Comparison of ENCODE assay signal across 8 cellular contexts in genomic region chr5:146203011-146203871, GRCh38. TPM values are rescaled to one million over a fixed set of nuclear protein-coding genes. Genes with fewer than 3 reads are reported as not detected.
DNase-seq lines count a peak whose midpoint lies in the region; ATAC-seq and TF ChIP-seq lines count a peak whose summit lies in the region.

RBM27 (plus strand) TSS chr5:146203605; CDS start chr5:146203766, 161 bp downstream.

- TF ChIP-seq POLR2A in lower leg skin (IDR thresholded peaks at IDR 0.05), result peak in 1 of 2 donors; percentile 26

- intact Hi-C loops in lower leg skin (cut with DNase I; ENCODE audit: low total_unique reads), result no loop called here

- peaks cover 0 to 1% (median 0%) of the 10 kb centered on the region in 7 donors for H3K9me3 Mint-ChIP-seq in CD4-positive, CD25-positive, alpha-beta regulatory T cell

- WGBS in ectodermal cell, 2 experiments, result 1% methylated on average over 48 of the region's 48 CpGs
- 0 to 1% methylated on average over 47 to 48 of the region's 48 CpGs for WGBS in lower leg skin, 2 donors

- peak; percentile 100 for ATAC-seq in CD4-positive, CD25-positive, alpha-beta regulatory T cell (ENCODE audit: low read depth in 2 of 2)
- ATAC-seq in GM19438 (IDR thresholded peaks at IDR 0.05; ENCODE audit: low read depth, unreplicated experiment) (peak; percentile 100), HG03571 (IDR thresholded peaks at IDR 0.05; ENCODE audit: unreplicated experiment) (peak; percentile 100)

- H3K4me3 ChIP-seq in CD4-positive, CD25-positive, alpha-beta regulatory T cell (ENCODE audit: low read depth, low read length), result peak within 1 kb of the TSS; percentile 96
- H3K4me3 ChIP-seq in ectodermal cell (ENCODE audit: insufficient read depth, low read depth, low read length) (peak within 1 kb of the TSS; percentile 58), lower leg skin (ENCODE audit: low read depth, poor library complexity, severe bottlenecking) (peak within 1 kb of the TSS; percentile 68)

- no peak within 1 kb of the TSS for H3K4me3 Mint-ChIP-seq in CD4-positive, CD25-positive, alpha-beta regulatory T cell

- H3K4me1 Mint-ChIP-seq in CD4-positive, CD25-positive, alpha-beta regulatory T cell, result peaks cover 0 to 27% (median 9%) of the 10 kb centered on the region in 4 donors

- H3K27ac Mint-ChIP-seq in CD4-positive, CD25-positive, alpha-beta regulatory T cell, result no peak within 1 kb of the TSS

- no peaks in the 10 kb centered on the region for H3K36me3 ChIP-seq in CD4-positive, CD25-positive, alpha-beta regulatory T cell (ENCODE audit: control insufficient read depth, insufficient read depth, low read length)
- H3K36me3 ChIP-seq in ectodermal cell (ENCODE audit: control insufficient read depth, insufficient read depth, low read length), result no peaks in the 10 kb centered on the region

- H3K27ac ChIP-seq in CD4-positive, CD25-positive, alpha-beta regulatory T cell (ENCODE audit: insufficient read depth, low read length, poor library complexity, severe bottlenecking), result peak within 1 kb of the TSS; percentile 85
- peak within 1 kb of the TSS; percentile 17 for H3K27ac ChIP-seq in ectodermal cell (ENCODE audit: insufficient read depth, low read depth, low read length, poor library complexity, severe bottlenecking)

- peak in 1 of 3 donors; percentile 9 for TF ChIP-seq CTCF in lower leg skin (IDR thresholded peaks at IDR 0.05)

- H3K27me3 ChIP-seq in CD4-positive, CD25-positive, alpha-beta regulatory T cell (ENCODE audit: control insufficient read depth, insufficient read depth, low read length), result no peaks in the 10 kb centered on the region
- H3K27me3 ChIP-seq in ectodermal cell (ENCODE audit: control insufficient read depth, insufficient read depth, low read length, poor library complexity, severe bottlenecking), result no peaks in the 10 kb centered on the region

- peak; percentile 95 to 99 (median 98) for DNase-seq in CD4-positive, CD25-positive, alpha-beta regulatory T cell
- peak; percentile 98 for DNase-seq in NCI-H82 (lab: John Stamatoyannopoulos, UW)
- peak; percentile 98 for DNase-seq in activated CD4-positive, alpha-beta T cell treated with anti-CD3 and anti-CD28 coated beads, Interleukin-2, amount 50 U/mL, for 48 hours
- peak; percentile 98 to 99 for DNase-seq in lower leg skin (ENCODE audit: low spot score in 2 of 2)
- DNase-seq in stimulated activated CD4-positive, alpha-beta T cell treated with anti-CD3 and anti-CD28 coated beads, Interleukin-4, amount 100 ng/mL, for 48 hours (ENCODE audit: low read depth in 2 of 2), result peak; percentile 94 to 95

- no peaks in the 10 kb centered on the region for H3K36me3 Mint-ChIP-seq in CD4-positive, CD25-positive, alpha-beta regulatory T cell

- H3K4me1 ChIP-seq in CD4-positive, CD25-positive, alpha-beta regulatory T cell (ENCODE audit: control insufficient read depth, insufficient read depth, low read length, poor library complexity, severe bottlenecking), result peaks cover 34% of the 10 kb centered on the region
- no peaks in the 10 kb centered on the region for H3K4me1 ChIP-seq in ectodermal cell (ENCODE audit: control insufficient read depth, insufficient read depth, low read length)

- no peaks in the 10 kb centered on the region for H3K9me3 ChIP-seq in CD4-positive, CD25-positive, alpha-beta regulatory T cell (ENCODE audit: control insufficient read depth in 2 of 2, low read length in 2 of 2)
- H3K9me3 ChIP-seq in ectodermal cell (ENCODE audit: control insufficient read depth, low read length), result no peaks in the 10 kb centered on the region

- H3K27me3 Mint-ChIP-seq in CD4-positive, CD25-positive, alpha-beta regulatory T cell, result peaks cover 8% of the 10 kb centered on the region

RNA-seq across cellular contexts. Expression of gene RBM27, which starts in this region (rescaled TPM):
- total RNA-seq in CD4-positive, CD25-positive, alpha-beta regulatory T cell, result 34.8 TPM
- polyA plus RNA-seq in CD4-positive, CD25-positive, alpha-beta regulatory T cell, result 1 to 10 TPM; 5.8 to 7.4 (median 6.6) TPM
- polyA plus RNA-seq in ectodermal cell (2013, experiment 1 of 4), result 28.3 TPM
- 31.3 TPM for polyA plus RNA-seq in ectodermal cell (2013, experiment 2 of 4)
- 22.2 TPM for polyA plus RNA-seq in ectodermal cell (2013, experiment 3 of 4)
- polyA plus RNA-seq in ectodermal cell (2013, experiment 4 of 4), result 22.6 TPM
- 10 to 100 TPM; 16.1 to 20.7 (median 18.1) TPM for total RNA-seq in lower leg skin

Comparison
In these comparisons a context has a peak if more than half of its experiments do, and no peak if none do; other contexts are left out.
1. Peak in every context shown above with its lines: DNase-seq, ATAC-seq, H3K4me3 ChIP-seq and H3K27ac ChIP-seq.